ENCODE assay signal across 8 cellular contexts in genomic region chr6:99868074-99868702, GRCh38.
DNase-seq lines count a peak whose midpoint lies in the region; ATAC-seq, FAIRE-seq and TF ChIP-seq lines count a peak whose summit lies in the region.

No MANE protein-coding gene starts in this region.

- WGBS in lower leg skin, 2 donors: 6 to 7% methylated on average over 13 of the region's 13 CpGs

- H3K36me3 Mint-ChIP-seq in activated CD4-positive, alpha-beta T cell treated with anti-CD3 and anti-CD28 coated beads, Interleukin-2, amount 10 ng/mL, durations not matched to agents 24 days and 14 days (ENCODE audit: low read depth): no peaks in the 10 kb centered on the region

- peak; percentile 91 for ATAC-seq in HG03378 (IDR thresholded peaks at IDR 0.05; ENCODE audit: unreplicated experiment)

- H3K4me1 Mint-ChIP-seq in activated CD4-positive, alpha-beta T cell treated with anti-CD3 and anti-CD28 coated beads, Interleukin-2, amount 10 ng/mL, durations not matched to agents 24 days and 14 days: no peaks in the 10 kb centered on the region

- no peak overlapping the region for H3K4me3 ChIP-seq in lower leg skin (ENCODE audit: low read depth, poor library complexity, severe bottlenecking)

- no peak overlapping the region for H3K4me3 Mint-ChIP-seq in activated CD4-positive, alpha-beta T cell treated with anti-CD3 and anti-CD28 coated beads, Interleukin-2, amount 10 ng/mL, durations not matched to agents 24 days and 14 days

- no peaks in the 10 kb centered on the region for H3K9me3 Mint-ChIP-seq in activated CD4-positive, alpha-beta T cell treated with anti-CD3 and anti-CD28 coated beads, Interleukin-2, amount 10 ng/mL, durations not matched to agents 24 days and 14 days

- peak; percentile 93 for FAIRE-seq in GM19239 (lab: Jason Lieb, UNC)

- DNase-seq in C1 segment of cervical spinal cord (lab: John Stamatoyannopoulos, UW) (peak in 11 of 14 donors; percentile 0 to 60 (median 40)), GM19239 (ENCODE audit: insufficient read length, low spot score) (peak; percentile 22), NCI-H345 (lab: John Stamatoyannopoulos, UW) (peak; percentile 83), dermis blood vessel endothelial cell (peak; percentile 83), lower leg skin (ENCODE audit: low spot score in 2 of 2) (peak; percentile 59 to 94)
- peak; percentile 90 for DNase-seq in activated CD4-positive, alpha-beta T cell treated with anti-CD3 and anti-CD28 coated beads, Interleukin-2, amount 10 ng/mL, durations not matched to agents 24 days and 14 days
- peak; percentile 28 for DNase-seq in stimulated activated CD8-positive, alpha-beta memory T cell treated with anti-CD3 and anti-CD28 coated beads, Interleukin-12 subunit alpha, Interleukin-12 subunit beta, amount 100 ng/mL, for 24 hours (ENCODE audit: extremely low read depth)

- peaks cover 20% of the 10 kb centered on the region for H3K27me3 Mint-ChIP-seq in activated CD4-positive, alpha-beta T cell treated with anti-CD3 and anti-CD28 coated beads, Interleukin-2, amount 10 ng/mL, durations not matched to agents 24 days and 14 days

- no peak for TF ChIP-seq POLR2A in lower leg skin (IDR thresholded peaks at IDR 0.05)

- H3K27ac Mint-ChIP-seq in activated CD4-positive, alpha-beta T cell treated with anti-CD3 and anti-CD28 coated beads, Interleukin-2, amount 10 ng/mL, durations not matched to agents 24 days and 14 days: no peak overlapping the region

- TF ChIP-seq CTCF in lower leg skin (IDR thresholded peaks at IDR 0.05): no peak

- intact Hi-C loops in activated CD4-positive, alpha-beta T cell treated with anti-CD3 and anti-CD28 coated beads, Interleukin-2, amount 10 ng/mL, durations not matched to agents 24 days and 14 days (cut with micrococcal nuclease): loop anchor here (1.0 to 5.0 kb wide), 3 partner anchors 37 to 609 kb away; no protein-coding TSS in a partner anchor
- intact Hi-C loops in lower leg skin (cut with DNase I; ENCODE audit: low total_unique reads): no loop called here

Comparison
In these comparisons a context has a peak if more than half of its experiments do, and no peak if none do; other contexts are left out.
1. DNase-seq: peak in every context shown above with its lines; median percentile 90 in activated CD4-positive, alpha-beta T cell treated with anti-CD3 and anti-CD28 coated beads, Interleukin-2, amount 10 ng/mL, durations not matched to agents 24 days and 14 days; 83 in NCI-H345; 83 in dermis blood vessel endothelial cell; 76 in lower leg skin; 40 in C1 segment of cervical spinal cord; 28 in stimulated activated CD8-positive, alpha-beta memory T cell treated with anti-CD3 and anti-CD28 coated beads, Interleukin-12 subunit alpha, Interleukin-12 subunit beta, amount 100 ng/mL, for 24 hours; 22 in GM19239.